Comparison of ENCODE assay signal across 28 cellular contexts in the genomic region with DNA sequence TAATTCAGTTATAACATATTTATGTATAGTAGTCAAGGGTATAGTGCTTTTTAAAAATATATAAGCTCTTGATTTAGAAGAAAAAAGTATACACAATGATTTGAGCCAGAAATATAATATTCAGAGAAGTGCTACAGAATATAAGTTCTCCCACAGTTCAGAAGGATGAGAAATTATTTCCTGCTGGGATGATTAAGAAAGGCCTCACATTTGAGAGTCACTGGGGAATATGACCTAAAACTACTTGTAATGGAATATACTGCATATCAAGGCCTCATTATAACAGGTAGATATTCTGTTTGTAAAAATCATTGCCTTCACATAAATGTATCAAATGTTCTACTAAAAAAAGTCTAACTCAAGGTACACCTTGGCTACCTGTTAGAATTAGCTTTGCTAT.
"Had no signal": no experiment of that assay in that cellular context is flagged by ENCODE, and none has a peak within 500 bp of the region (broad histone marks: within the 10 kb centered on the region; RNA-seq: fewer than 3 reads in every experiment).

No MANE protein-coding gene starts in this region.

- H3K4me3 ChIP-seq: esophagus squamous epithelium, gastroesophageal sphincter, heart left ventricle, lower lobe of right lung, ovary, psoas muscle, sigmoid colon, stomach, testis, tibial artery had no signal

- ATAC-seq: effector memory CD8-positive, alpha-beta T cell; foreskin keratinocyte; gastroesophageal sphincter; heart left ventricle; left colon; left ventricle myocardium superior; lower lobe of right lung; naive thymus-derived CD8-positive, alpha-beta T cell; psoas muscle; right cardiac atrium; stimulated activated effector memory CD8-positive, alpha-beta T cell treated with anti-CD3 and anti-CD28 coated beads, Interleukin-12 subunit alpha, Interleukin-12 subunit beta, amount 100 ng/mL, for 72 hours had no signal

- H3K27me3 ChIP-seq: esophagus squamous epithelium, foreskin keratinocyte, gastroesophageal sphincter, heart left ventricle, ovary, sigmoid colon, stomach, testis, tibial artery had no signal

- DNase-seq: cortex of kidney; effector memory CD8-positive, alpha-beta T cell; erythroblast; esophagus squamous epithelium; foreskin keratinocyte; heart left ventricle; hippocampal formation; left colon; left ventricle myocardium superior; lower lobe of right lung; naive thymus-derived CD8-positive, alpha-beta T cell; nephron progenitor cell; nucleus accumbens; ovary; posterior cingulate gyrus; psoas muscle; right cardiac atrium; sigmoid colon; stimulated activated CD4-positive, alpha-beta T cell treated with anti-CD3 and anti-CD28 coated beads, Interleukin-2, amount 100 ng/mL, for 24 hours; stimulated activated CD4-positive, alpha-beta T cell treated with anti-CD3 and anti-CD28 coated beads, Interleukin-4, amount 100 ng/mL, for 24 hours; stimulated activated naive CD4-positive, alpha-beta T cell treated with Interleukin-2 at 50 U/mL for 16 hours; stomach; substantia nigra; testis; tibial artery had no signal

- H3K36me3 ChIP-seq: esophagus squamous epithelium, gastroesophageal sphincter, heart left ventricle, lower lobe of right lung, ovary, sigmoid colon, stomach, tibial artery had no signal

- FAIRE-seq: islet of Langerhans had no signal
